In genomic region chr10:21194510-21194993, GRCh38 we compare ENCODE assay signal across 10 cellular contexts.
DNase-seq lines count a peak whose midpoint lies in the region; ATAC-seq and TF ChIP-seq lines count a peak whose summit lies in the region.
"Had no signal": no experiment of that assay in that cellular context is flagged by ENCODE, and none has a peak within 500 bp of the region (broad histone marks: within the 10 kb centered on the region; RNA-seq: fewer than 3 reads in every experiment).

No MANE protein-coding gene starts in this region.

- TF ChIP-seq CTCF in VCaP (conservative IDR thresholded peaks at IDR 0.05) = no peak
- no peak for TF ChIP-seq CTCF in GM10266 (IDR thresholded peaks at IDR 0.05; ENCODE audit: control insufficient read depth, insufficient read depth, low read depth, missing control alignments)

- intact Hi-C loops in Right ventricle myocardium superior (cut with DNase I) = no loop called here
- intact Hi-C loops in cardiac septum (cut with DNase I) = no loop called here

- no peak for DNase-seq in Right ventricle myocardium superior
- DNase-seq in cardiac septum (ENCODE audit: low spot score) = no peak
- peak; percentile 69 for DNase-seq in kidney glomerular epithelial cell (lab: John Stamatoyannopoulos, UW)
- DNase-seq in NCI-H526 treated with DMSO at 0.1 percent for 48 hours (lab: John Stamatoyannopoulos, UW) = no peak
- no peak for DNase-seq in activated CD4-positive, alpha-beta T cell treated with anti-CD3 and anti-CD28 coated beads for 48 hours
- no peak for DNase-seq in GM10266 (ENCODE audit: extremely low spot score)

- ATAC-seq in Right ventricle myocardium superior (ENCODE audit: poor library complexity) (peak; percentile 81), GM21737 (IDR thresholded peaks at IDR 0.05; ENCODE audit: unreplicated experiment) (no peak)

- peak overlapping the region; percentile 63 for H3K27ac ChIP-seq in VCaP
- H3K27ac ChIP-seq: BLaER1 treated with 17β-estradiol and CSF1 and Interleukin-3, amounts not matched to agents 10 nM and 100 nM; dorsolateral prefrontal cortex had no signal
